Comparison of ENCODE assay signal across 7 cellular contexts in the genomic region with DNA sequence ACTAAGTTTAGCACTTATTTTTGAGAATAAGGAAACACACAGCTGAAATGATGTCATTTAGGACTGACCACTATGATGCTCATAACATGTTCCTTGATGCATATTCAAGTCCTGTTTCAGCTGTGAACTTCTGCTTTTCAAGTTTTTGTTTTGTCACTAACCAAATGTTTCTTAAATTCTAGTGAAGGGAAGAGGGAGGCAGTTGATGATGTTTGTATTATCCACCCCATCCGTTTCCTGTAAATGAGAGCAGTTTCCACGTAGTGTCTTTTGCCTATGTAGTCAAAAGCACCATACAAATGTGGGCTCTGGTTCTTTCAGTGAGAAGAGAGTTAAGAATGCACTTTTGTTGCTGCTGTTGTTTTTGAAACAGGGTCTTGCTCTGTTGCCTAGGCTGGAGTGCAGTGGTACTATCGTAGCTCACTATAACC.
DNase-seq lines count a peak whose midpoint lies in the region; ATAC-seq and TF ChIP-seq lines count a peak whose summit lies in the region.

No MANE protein-coding gene starts in this region.

- TF ChIP-seq CTCF in Peyer's patch (IDR thresholded peaks at IDR 0.05) (no peak), ovary (IDR thresholded peaks at IDR 0.05) (no peak)

- no peak for TF ChIP-seq EP300 in ovary (IDR thresholded peaks at IDR 0.05)

- H3K27ac ChIP-seq in Peyer's patch, result peak overlapping the region; percentile 47 to 77 (median 63)
- H3K27ac ChIP-seq in ovary, result no peak overlapping the region

- H3K36me3 ChIP-seq in Peyer's patch (no peaks in the 10 kb centered on the region), ovary (no peaks in the 10 kb centered on the region)

- peaks cover 28% of the 10 kb centered on the region for H3K4me1 Mint-ChIP-seq in memory B cell

- H3K27me3 Mint-ChIP-seq in memory B cell, result no peaks in the 10 kb centered on the region

- intact Hi-C loops in ovary (cut with DNase I), result no loop called here

- H3K4me3 ChIP-seq in Peyer's patch (no peak overlapping the region), ovary (no peak overlapping the region)

- H3K27ac Mint-ChIP-seq in memory B cell, result peak overlapping the region; percentile 98

- no peaks in the 10 kb centered on the region for H3K9me3 ChIP-seq in Peyer's patch
- H3K9me3 ChIP-seq in ovary, result no peaks in the 10 kb centered on the region

- H3K9me3 Mint-ChIP-seq in memory B cell, result no peaks in the 10 kb centered on the region

- no peak for DNase-seq in Peyer's patch
- DNase-seq in memory B cell (ENCODE audit: low spot score in 2 of 2), result peak; percentile 54 to 80
- DNase-seq in ovary, result no peak
- no peak for DNase-seq in NCI-H2227 treated with DMSO at 0.1 percent for 48 hours (lab: John Stamatoyannopoulos, UW)
- DNase-seq in dedifferentiated amniotic fluid mesenchymal stem cell (ENCODE audit: extremely low spot score), result no peak

- peaks cover 2% of the 10 kb centered on the region for H3K36me3 Mint-ChIP-seq in memory B cell

- 56 to 60% (median 58%) methylated on average over 3 of the region's 3 CpGs for whole genome bisulfite sequencing in ovary, 3 donors

- ATAC-seq in GM19023 (IDR thresholded peaks at IDR 0.05; ENCODE audit: unreplicated experiment), result peak; percentile 81
- peak; percentile 71 for ATAC-seq in HG02852 (IDR thresholded peaks at IDR 0.05; ENCODE audit: unreplicated experiment)
- peak; percentile 74 for ATAC-seq in memory B cell (ENCODE audit: low read depth)

- TF ChIP-seq POLR2A in Peyer's patch (IDR thresholded peaks at IDR 0.05) (no peak), ovary (IDR thresholded peaks at IDR 0.05) (no peak)

- H3K4me1 ChIP-seq in Peyer's patch, result peaks cover 0 to 6% (median 0%) of the 10 kb centered on the region in 4 donors
- H3K4me1 ChIP-seq in ovary (ENCODE audit: insufficient read depth), result no peaks in the 10 kb centered on the region

- peak overlapping the region; percentile 59 for H3K4me3 Mint-ChIP-seq in memory B cell

- no peaks in the 10 kb centered on the region for H3K27me3 ChIP-seq in Peyer's patch
- peaks cover 2% of the 10 kb centered on the region for H3K27me3 ChIP-seq in ovary

Comparison
In these comparisons a context has a peak if more than half of its experiments do, and no peak if none do; other contexts are left out.
1. DNase-seq: peak in memory B cell (2 of 2); none in Peyer's patch (0 of 3), ovary (0 of 5), NCI-H2227 treated with DMSO at 0.1 percent for 48 hours (single experiment) and dedifferentiated amniotic fluid mesenchymal stem cell (single experiment).
2. H3K27ac ChIP-seq: peak in Peyer's patch (4 of 4); none in ovary (0 of 2).
3. Peak in every context shown above with its lines, with median percentiles within 50 percentile points of each other: ATAC-seq.